16 cellular contexts compared by ENCODE assay signal in genomic region chr14:104366931-104367810, GRCh38.
"Had no signal": no experiment of that assay in that cellular context is flagged by ENCODE, and none has a peak within 500 bp of the region (broad histone marks: within the 10 kb centered on the region; RNA-seq: fewer than 3 reads in every experiment).

No MANE protein-coding gene starts in this region.

- H3K36me3 ChIP-seq: esophagus muscularis mucosa, gastrocnemius medialis, sigmoid colon, stomach had no signal

- H3K4me3 ChIP-seq: esophagus muscularis mucosa, gastrocnemius medialis, psoas muscle, sigmoid colon, skin epidermis, stomach had no signal

- H3K27ac ChIP-seq: epithelial cell of prostate, esophagus muscularis mucosa, gastrocnemius medialis, parathyroid adenoma, psoas muscle, sigmoid colon, skin epidermis, stomach had no signal

- H3K4me1 ChIP-seq: esophagus muscularis mucosa, gastrocnemius medialis, parathyroid adenoma, psoas muscle, sigmoid colon had no signal

- H3K9me3 ChIP-seq: gastrocnemius medialis, psoas muscle, sigmoid colon, stomach had no signal

- DNase-seq: effector memory CD8-positive, alpha-beta T cell; gastrocnemius medialis; islet precursor cell; retina; sigmoid colon; stimulated activated CD4-positive, alpha-beta T cell treated with anti-CD3 and anti-CD28 coated beads, Interleukin-2, amount 100 ng/mL, for 24 hours; stimulated activated CD4-positive, alpha-beta T cell treated with anti-CD3 and anti-CD28 coated beads, Interleukin-4, amount 100 ng/mL, for 4 hours; stimulated activated naive CD4-positive, alpha-beta T cell; stomach; trophoblast cell had no signal

- ATAC-seq: effector memory CD8-positive, alpha-beta T cell; gastrocnemius medialis; natural killer cell treated with Interleukin-12 subunit alpha and Interleukin-12 subunit beta and Interleukin-15 and Interleukin-18, amount 100 ng/mL, for 72 hours; psoas muscle had no signal
